Comparison of ENCODE assay signal across 12 cellular contexts in the genomic region with DNA sequence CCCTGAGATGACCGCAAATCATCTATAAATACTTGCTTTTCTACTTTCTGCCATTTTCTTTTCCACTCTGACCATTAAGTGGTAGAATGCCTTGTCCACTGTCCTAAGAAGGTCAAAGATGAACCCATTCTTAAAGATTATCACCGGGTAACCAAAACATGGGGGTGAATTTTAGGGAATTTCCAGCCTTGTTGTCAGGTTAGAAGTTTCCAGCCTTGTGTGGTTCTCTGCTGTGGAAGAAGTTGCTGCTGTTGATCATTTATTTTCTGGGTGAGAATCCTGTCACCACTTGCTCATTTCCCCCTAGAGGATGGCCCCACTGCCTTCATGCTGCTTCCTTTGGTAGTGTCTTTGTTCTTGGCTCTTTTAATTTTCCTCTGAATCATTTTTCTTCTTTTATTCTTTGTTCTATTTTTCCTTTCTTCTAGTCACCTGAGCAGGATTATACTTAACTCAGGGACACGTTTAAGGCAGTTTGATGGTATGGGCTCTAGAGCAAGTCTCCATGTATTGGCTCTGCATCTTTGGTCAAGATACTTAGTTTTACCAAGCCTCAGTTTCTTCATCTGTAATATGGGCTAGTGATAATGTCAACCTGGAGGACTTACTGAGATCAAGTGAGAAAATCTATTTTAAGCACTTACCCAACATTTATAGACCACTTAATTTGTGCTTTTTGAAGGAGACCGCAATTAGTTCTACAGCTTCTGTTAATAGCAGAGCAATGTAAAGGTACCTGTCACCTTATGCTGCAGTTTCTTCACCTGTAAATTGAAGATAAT.
DNase-seq lines count a peak whose midpoint lies in the region; ATAC-seq and TF ChIP-seq lines count a peak whose summit lies in the region.
"Had no signal": no experiment of that assay in that cellular context is flagged by ENCODE, and none has a peak within 500 bp of the region (broad histone marks: within the 10 kb centered on the region; RNA-seq: fewer than 3 reads in every experiment).

No MANE protein-coding gene starts in this region.

- no peaks in the 10 kb centered on the region for H3K9me3 Mint-ChIP-seq in activated T-cell treated with anti-CD3 and anti-CD28 coated beads, Interleukin-2, amount 50 U/mL, for 24 hours
- no peaks in the 10 kb centered on the region for H3K9me3 Mint-ChIP-seq in natural killer cell

- intact Hi-C loops in natural killer cell (cut with micrococcal nuclease): no loop called here

- no peaks in the 10 kb centered on the region for H3K27me3 Mint-ChIP-seq in activated T-cell treated with anti-CD3 and anti-CD28 coated beads, Interleukin-2, amount 50 U/mL, for 24 hours
- H3K27me3 Mint-ChIP-seq in natural killer cell (ENCODE audit: low read depth in 2 of 2): no peaks in the 10 kb centered on the region

- H3K4me3 Mint-ChIP-seq in activated T-cell treated with anti-CD3 and anti-CD28 coated beads, Interleukin-2, amount 50 U/mL, for 24 hours: no peak overlapping the region
- H3K4me3 Mint-ChIP-seq in natural killer cell: no peak overlapping the region

- no peak for TF ChIP-seq CTCF in natural killer cell (IDR thresholded peaks at IDR 0.05)

- H3K4me1 Mint-ChIP-seq in activated T-cell treated with anti-CD3 and anti-CD28 coated beads, Interleukin-2, amount 50 U/mL, for 24 hours (ENCODE audit: low read depth): peaks cover 70% of the 10 kb centered on the region
- peaks cover 23 to 47% of the 10 kb centered on the region in 2 donors for H3K4me1 Mint-ChIP-seq in natural killer cell

- DNase-seq in activated T-cell treated with anti-CD3 and anti-CD28 coated beads, Interleukin-2, amount 50 U/mL, for 24 hours: no peak
- no peak for DNase-seq in activated T-cell treated with anti-CD3 and anti-CD28 coated beads, Interleukin-2, amount 50 U/mL, for 48 hours
- DNase-seq in NCI-H69 (lab: John Stamatoyannopoulos, UW) (peak; percentile 21), natural killer cell (no peak), NCI-H2171 treated with DMSO at 0.1 percent for 48 hours (lab: John Stamatoyannopoulos, UW) (no peak), superior temporal gyrus (ENCODE audit: extremely low spot score) (no peak), mesenteric fat pad (ENCODE audit: low spot score) (no peak)
- DNase-seq: amygdala, NCI-H1105 treated with DMSO at 0.1 percent for 48 hours, NCI-H510A, Peyer's patch had no signal

- H3K36me3 Mint-ChIP-seq in activated T-cell treated with anti-CD3 and anti-CD28 coated beads, Interleukin-2, amount 50 U/mL, for 24 hours (ENCODE audit: low read depth): peaks cover 35% of the 10 kb centered on the region
- no peaks in the 10 kb centered on the region for H3K36me3 Mint-ChIP-seq in natural killer cell

- ATAC-seq in GM19463 (IDR thresholded peaks at IDR 0.05; ENCODE audit: unreplicated experiment) (peak; percentile 59), natural killer cell (peak in 2 of 3 donors; percentile 62 to 68)

- H3K27ac Mint-ChIP-seq in activated T-cell treated with anti-CD3 and anti-CD28 coated beads, Interleukin-2, amount 50 U/mL, for 24 hours: peak overlapping the region; percentile 82
- peak overlapping the region; percentile 9 to 18 for H3K27ac Mint-ChIP-seq in natural killer cell
